In genomic region chr21:33541105-33541711, GRCh38 we compare ENCODE assay signal across 1 cellular context.
TF ChIP-seq lines count a peak whose summit lies in the region.

No MANE protein-coding gene starts in this region.

TF ChIP-seq in K562, 482 proteins besides CTCF, POLR2A, EP300 and RAD21 (continued from another document):
- TF ChIP-seq, protein P1, sequence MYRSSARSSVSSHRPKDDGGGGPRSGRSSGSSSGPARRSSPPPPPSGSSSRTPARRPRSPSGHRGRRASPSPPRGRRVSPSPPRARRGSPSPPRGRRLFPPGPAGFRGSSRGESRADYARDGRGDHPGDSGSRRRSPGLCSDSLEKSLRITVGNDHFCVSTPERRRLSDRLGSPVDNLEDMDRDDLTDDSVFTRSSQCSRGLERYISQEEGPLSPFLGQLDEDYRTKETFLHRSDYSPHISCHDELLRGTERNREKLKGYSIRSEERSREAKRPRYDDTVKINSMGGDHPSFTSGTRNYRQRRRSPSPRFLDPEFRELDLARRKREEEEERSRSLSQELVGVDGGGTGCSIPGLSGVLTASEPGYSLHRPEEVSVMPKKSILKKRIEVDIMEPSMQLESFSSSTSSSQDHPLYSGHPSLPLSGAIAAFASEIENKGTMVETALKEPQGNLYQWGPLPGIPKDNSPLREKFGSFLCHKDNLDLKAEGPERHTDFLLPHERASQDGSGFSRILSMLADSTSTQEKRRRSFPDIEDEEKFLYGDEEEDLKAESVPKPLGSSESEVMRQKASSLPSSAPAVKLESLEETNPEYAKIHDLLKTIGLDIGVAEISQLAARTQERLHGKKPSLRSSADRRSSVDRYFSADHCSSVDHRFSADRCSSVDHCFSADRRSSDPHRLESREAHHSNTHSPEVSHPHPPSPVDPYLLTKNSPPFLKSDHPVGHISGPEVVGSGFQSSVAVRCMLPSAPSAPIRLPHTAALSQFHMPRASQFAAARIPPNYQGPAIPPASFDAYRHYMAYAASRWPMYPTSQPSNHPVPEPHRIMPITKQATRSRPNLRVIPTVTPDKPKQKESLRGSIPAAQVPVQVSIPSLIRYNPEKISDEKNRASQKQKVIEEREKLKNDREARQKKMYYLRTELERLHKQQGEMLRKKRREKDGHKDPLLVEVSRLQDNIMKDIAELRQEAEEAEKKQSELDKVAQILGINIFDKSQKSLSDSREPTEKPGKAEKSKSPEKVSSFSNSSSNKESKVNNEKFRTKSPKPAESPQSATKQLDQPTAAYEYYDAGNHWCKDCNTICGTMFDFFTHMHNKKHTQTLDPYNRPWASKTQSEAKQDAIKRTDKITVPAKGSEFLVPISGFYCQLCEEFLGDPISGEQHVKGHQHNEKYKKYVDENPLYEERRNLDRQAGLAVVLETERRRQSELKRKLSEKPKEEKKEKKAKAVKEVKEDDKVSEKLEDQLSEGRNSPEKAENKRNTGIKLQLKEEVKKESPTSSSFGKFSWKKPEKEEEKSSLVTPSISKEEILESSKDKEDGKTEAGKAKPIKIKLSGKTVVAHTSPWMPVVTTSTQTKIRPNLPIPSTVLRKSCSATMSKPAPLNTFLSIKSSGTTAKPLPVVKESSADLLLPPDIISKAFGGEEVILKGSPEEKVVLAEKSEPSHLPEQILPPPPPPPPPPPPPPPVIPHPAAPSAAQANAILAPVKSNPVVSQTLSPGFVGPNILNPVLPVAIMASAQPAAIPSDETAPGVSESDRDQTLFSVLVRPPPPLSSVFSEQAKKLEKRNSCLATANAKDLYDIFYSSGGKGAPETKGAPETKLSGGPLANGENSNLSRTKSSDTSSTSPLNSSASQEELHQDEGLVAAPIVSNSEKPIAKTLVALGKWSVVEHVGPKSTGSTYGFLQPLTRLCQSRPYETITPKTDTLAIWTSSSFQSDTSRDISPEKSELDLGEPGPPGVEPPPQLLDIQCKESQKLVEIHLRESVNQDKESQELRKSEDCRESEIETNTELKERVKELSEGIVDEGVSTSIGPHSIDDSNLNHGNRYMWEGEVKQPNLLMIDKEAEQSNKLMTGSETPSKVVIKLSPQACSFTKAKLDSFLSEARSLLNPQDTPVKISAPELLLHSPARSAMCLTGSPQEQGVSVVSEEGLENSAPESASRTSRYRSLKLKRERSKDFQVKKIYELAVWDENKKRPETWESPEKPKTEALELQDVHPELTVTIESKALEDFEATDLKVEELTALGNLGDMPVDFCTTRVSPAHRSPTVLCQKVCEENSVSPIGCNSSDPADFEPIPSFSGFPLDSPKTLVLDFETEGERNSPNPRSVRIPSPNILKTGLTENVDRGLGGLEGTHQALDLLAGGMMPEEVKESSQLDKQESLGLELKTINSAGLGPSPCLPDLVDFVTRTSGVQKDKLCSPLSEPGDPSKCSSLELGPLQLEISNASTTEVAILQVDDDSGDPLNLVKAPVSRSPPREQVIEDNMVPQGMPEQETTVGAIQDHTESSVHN (IDR thresholded peaks at IDR 0.05; ENCODE audit: borderline replicate concordance in 1 of 2, low read depth in 1 of 2): no peak
- 0 out of 4 replicates have a peak, but pooled peaks of 1 of the 2 experiments have one; percentile 5 for TF ChIP-seq MAZ (CRISPR knock-in tag; conservative IDR thresholded peaks at IDR 0.05 in 1 of 2, IDR thresholded peaks at IDR 0.05 in 1 of 2)
- TF ChIP-seq AFF1 (IDR thresholded peaks at IDR 0.05; ENCODE audit: low read depth in 1 of 2, partially characterized antibody in 2 of 2): peak in 1 of 2 experiments; percentile 11
- TF ChIP-seq JUND (IDR thresholded peaks at IDR 0.05; ENCODE audit: borderline replicate concordance, low read depth, low read length): peak; percentile 49
- TF ChIP-seq JUND (tag; IDR thresholded peaks at IDR 0.05; ENCODE audit: borderline replicate concordance, low read depth, low read length): no peak
